Comparison of ENCODE assay signal across 8 cellular contexts in genomic region chr15:64356443-64357040, GRCh38. TPM values are rescaled to one million over a fixed set of nuclear protein-coding genes. Genes with fewer than 3 reads are reported as not detected.
DNase-seq lines count a peak whose midpoint lies in the region; ATAC-seq, FAIRE-seq and TF ChIP-seq lines count a peak whose summit lies in the region.

No MANE protein-coding gene starts in this region.

- CTCF ChIA-PET in Panc1 (lab: Charles Lee) (interaction anchor here (0.6 to 1.2 kb wide), 3 partner anchors 37 to 144 kb away, joined by 3 to 4 read pairs (median 3); no protein-coding TSS in a partner anchor), H1 (lab: Charles Lee; ENCODE audit: partially characterized antibody) (interaction anchor here (1.0 to 1.9 kb wide), 2 partner anchors 16 to 38 kb away, joined by 3 to 4 read pairs; no protein-coding TSS in a partner anchor), HEK293T (lab: Yijun Ruan, JAX) (interaction anchor here (0.8 to 1.4 kb wide), 2 partner anchors 134 to 146 kb away, joined by 3 to 4 read pairs; no protein-coding TSS in a partner anchor)

- H3K27ac ChIP-seq in Panc1 (ENCODE audit: low read length) (peak overlapping the region; percentile 92), H1 (ENCODE audit: low read depth, low read length) (no peak overlapping the region), muscle layer of duodenum (ENCODE audit: low read length) (peak overlapping the region; percentile 64)

- H3K4ac ChIP-seq in H1 (replicated peaks; ENCODE audit: insufficient read length, low read depth, low read length): no peak overlapping the region

- H4K8ac ChIP-seq in H1 (ENCODE audit: extremely low read depth, insufficient read depth, low read length): no peak overlapping the region

- H3K4me2 ChIP-seq in H1 (ENCODE audit: insufficient read depth in 1 of 2, low read depth in 2 of 2, low read length in 2 of 2): peak overlapping the region; percentile 79 to 90

- H3K18ac ChIP-seq in H1 (ENCODE audit: extremely low read depth, low read length): no peak overlapping the region

- DNase-seq in GM03348 (ENCODE audit: low spot score): peak; percentile 81
- no peak for DNase-seq in Panc1 (ENCODE audit: low read depth, low spot score)
- no peak for DNase-seq in H1 (ENCODE audit: low read depth in 1 of 2, low spot score in 2 of 2)
- DNase-seq in HEK293T (ENCODE audit: extremely low spot score): no peak

- H3K23ac ChIP-seq in H1 (ENCODE audit: insufficient read length): no peak overlapping the region

- intact Hi-C loops in Panc1 (cut with micrococcal nuclease; ENCODE audit: unreplicated experiment): loop anchor here (5.0 kb wide), 1 partner anchor 144 kb away; no protein-coding TSS in a partner anchor

- no TSS peak for BruUV-seq in Panc1 (replicated peaks; lab: Mats Ljungman, UMichigan)

- POLR2A ChIA-PET in Panc1 (lab: Charles Lee) (interaction anchor here (0.6 kb wide), 2 partner anchors 18 to 195 kb away, joined by 3 read pairs; no protein-coding TSS in a partner anchor), H1 (lab: Charles Lee; ENCODE audit: partially characterized antibody) (interaction anchor here (0.6 to 1.4 kb wide), 7 partner anchors 9 to 193 kb away, joined by 3 to 4 read pairs (median 3); partner anchors contain the start of gene PPIB), HEK293T (lab: Yijun Ruan, JAX) (no interaction called here)

- TF ChIP-seq CTCF in Panc1 (IDR thresholded peaks at IDR 0.05) (no peak), H1 (IDR thresholded peaks at IDR 0.05; ENCODE audit: control extremely low read depth in 1 of 3, insufficient read depth in 1 of 3, low read depth in 1 of 3, low read length in 3 of 3) (peak in 2 of 3 experiments; percentile 13 to 65; a peak in 2 of 4 replicates)

- no peak for FAIRE-seq in H1 (lab: Jason Lieb, UNC)

- H3K79me1 ChIP-seq in H1 (ENCODE audit: low read depth, low read length): no peaks in the 10 kb centered on the region

- no peak overlapping the region for H2BK120ac ChIP-seq in H1 (replicated peaks; ENCODE audit: low read depth, low read length)

- H2BK12ac ChIP-seq in H1 (ENCODE audit: low read depth, low read length): no peak overlapping the region

- H3K23me2 ChIP-seq in H1 (ENCODE audit: low read depth, low read length): peaks cover 2% of the 10 kb centered on the region; the same call in 1 of the 2 replicates

- H3K27me3 ChIP-seq in Panc1 (ENCODE audit: control insufficient read depth, insufficient read depth, low read length) (no peaks in the 10 kb centered on the region), H1 (replicated peaks in 1 of 4; ENCODE audit: control insufficient read depth in 3 of 4, extremely low read depth in 1 of 4, insufficient read depth in 3 of 4, low read length in 3 of 4) (no peaks in the 10 kb centered on the region), muscle layer of duodenum (ENCODE audit: low read depth, low read length) (no peaks in the 10 kb centered on the region)

- peak; percentile 18 for ATAC-seq in HG03108 (IDR thresholded peaks at IDR 0.05; ENCODE audit: unreplicated experiment)
- ATAC-seq in Panc1: peak; percentile 83
- ATAC-seq in GM21529 (IDR thresholded peaks at IDR 0.05; ENCODE audit: unreplicated experiment): no peak
- ATAC-seq in HG03520 (IDR thresholded peaks at IDR 0.05; ENCODE audit: unreplicated experiment): no peak

- no peak overlapping the region for H4K5ac ChIP-seq in H1 (ENCODE audit: insufficient read length, low read depth, low read length)

- H4K20me1 ChIP-seq in H1 (replicated peaks in 1 of 2; ENCODE audit: control insufficient read depth in 1 of 2, insufficient read depth in 2 of 2, low read length in 2 of 2): no peaks in the 10 kb centered on the region

- no peak overlapping the region for H3K14ac ChIP-seq in H1 (ENCODE audit: insufficient read length)

- no peak for TF ChIP-seq POLR2A in H1 (IDR thresholded peaks at IDR 0.05; ENCODE audit: control extremely low read depth in 1 of 2, low read depth in 2 of 2, low read length in 2 of 2)

- H2BK15ac ChIP-seq in H1 (ENCODE audit: low read length): no peak overlapping the region

- H3K56ac ChIP-seq in H1 (replicated peaks; ENCODE audit: insufficient read length, low read depth, low read length): no peak overlapping the region

- no peak overlapping the region for H2BK20ac ChIP-seq in H1 (ENCODE audit: low read length)

- no peaks in the 10 kb centered on the region for H3K36me3 ChIP-seq in Panc1 (ENCODE audit: control insufficient read depth, insufficient read depth, low read length)
- H3K36me3 ChIP-seq in H1 (ENCODE audit: control insufficient read depth in 2 of 4, insufficient read depth in 4 of 4, low read length in 3 of 4): peaks cover 0 to 8% (median 0%) of the 10 kb centered on the region in 4 experiments; a peak in 2 of 8 replicates
- H3K36me3 ChIP-seq in muscle layer of duodenum (ENCODE audit: control insufficient read depth in 1 of 2, insufficient read depth in 2 of 2, low read length in 2 of 2): no peaks in the 10 kb centered on the region

- peaks cover 0 to 30% of the 10 kb centered on the region in 2 experiments; a peak in 3 of 4 replicates for H3K79me2 ChIP-seq in H1 (ENCODE audit: control insufficient read depth in 1 of 2, insufficient read depth in 2 of 2, low read length in 2 of 2)

- in situ Hi-C loops in Panc1 (cut with HindIII; ENCODE audit: low pct_unique_long_range_greater_than_20kb, low sequenced_read_pairs): no loop called here

- H3K9me3 ChIP-seq in Panc1 (ENCODE audit: control insufficient read depth, insufficient read depth, low read depth, low read length) (no peaks in the 10 kb centered on the region), H1 (ENCODE audit: insufficient read depth in 2 of 2, low read depth in 1 of 2, low read length in 1 of 2) (no peaks in the 10 kb centered on the region), muscle layer of duodenum (ENCODE audit: control insufficient read depth in 1 of 2, low read length in 2 of 2) (no peaks in the 10 kb centered on the region)

- H3K4me1 ChIP-seq in Panc1 (ENCODE audit: control insufficient read depth, insufficient read depth, low read length): peaks cover 9% of the 10 kb centered on the region
- peaks cover 0 to 2% (median 0%) of the 10 kb centered on the region in 4 experiments; a peak in 2 of 7 replicates for H3K4me1 ChIP-seq in H1 (replicated peaks in 1 of 4; ENCODE audit: control insufficient read depth in 3 of 4, insufficient read depth in 4 of 4, low read length in 3 of 4)
- peaks cover 10 to 14% of the 10 kb centered on the region in 2 donors for H3K4me1 ChIP-seq in muscle layer of duodenum (ENCODE audit: control insufficient read depth in 1 of 2, insufficient read depth in 2 of 2, low read length in 2 of 2)

- H2BK5ac ChIP-seq in H1 (ENCODE audit: low read depth, low read length): 0 out of 2 replicates have a peak overlapping the region, but pooled peaks have one; percentile 66

- H3K4me3 ChIP-seq in Panc1 (ENCODE audit: low read depth in 2 of 2, low read length in 2 of 2) (peak overlapping the region; percentile 73 to 97), H1 (ENCODE audit: extremely low read depth in 1 of 4, insufficient read depth in 2 of 4, low read depth in 3 of 4, low read length in 4 of 4) (peak overlapping the region; percentile 68 to 95 (median 80)), muscle layer of duodenum (ENCODE audit: low read depth in 1 of 2, low read length in 2 of 2) (peak overlapping the region; percentile 68 to 94)

- peak overlapping the region in 2 of 4 experiments; percentile 8 to 33; a peak in 2 of 7 replicates for H3K9ac ChIP-seq in H1 (replicated peaks in 1 of 4; ENCODE audit: extremely low read depth in 1 of 4, low read depth in 3 of 4, low read length in 3 of 4)

- TF ChIP-seq EP300 in H1 (IDR thresholded peaks at IDR 0.05; ENCODE audit: borderline replicate concordance in 1 of 2, low read depth in 2 of 2, low read length in 2 of 2): no peak

- H2AK5ac ChIP-seq in H1 (ENCODE audit: low read depth, low read length): no peak overlapping the region

- no peak overlapping the region for H4K91ac ChIP-seq in H1 (replicated peaks; ENCODE audit: insufficient read length, low read length)

- peak overlapping the region; percentile 19; the same call in 1 of the 2 replicates for H2AFZ ChIP-seq in H1 (ENCODE audit: low read length)

- TF ChIP-seq RAD21 in H1 (IDR thresholded peaks at IDR 0.05 in 1 of 2, conservative IDR thresholded peaks at IDR 0.05 in 1 of 2; ENCODE audit: low read depth in 2 of 2, low read length in 2 of 2): peak; percentile 56 to 59

- 28% methylated on average over 13 of the region's 13 CpGs; no CpG with 5 or more reads in 1 of the 2 experiments for WGBS in H1 (ENCODE audit: extremely low coverage in 1 of 2, insufficient coverage in 1 of 2, insufficient read length in 1 of 2, insufficient replicate concordance in 2 of 2, low coverage in 1 of 2, low lambda C conversion rate in 2 of 2, missing lambda C conversion rate in 1 of 2), 2 experiments

RNA-seq across cellular contexts. Expression of gene CSNK1G1, which starts 0.6 kb away (rescaled TPM):
- 22.8 TPM for total RNA-seq in Panc1 (2021; ENCODE audit: unreplicated experiment)
- 9.5 TPM for polyA plus RNA-seq in Panc1 (2012; ENCODE audit: insufficient read length)
- total RNA-seq in H1 (2021; fragmentation: NEBNext Ultra II Directional; extraction: Animal tissue kit (Norgen Biotek cat#: 25700)): 12.9 and 13.5 TPM in 2 replicates
- 4.3 and 6.0 TPM in 2 replicates for polyA plus RNA-seq in H1 (2011; rRNA removed)
- polyA plus RNA-seq in H1 (2011; cell fraction: cytosol; rRNA removed): 5.6 TPM
- polyA plus RNA-seq in H1 (2011; cell fraction: nucleus; rRNA removed): 4.5 TPM
- polyA plus RNA-seq in H1 (2012, experiment 1 of 2): 5.9 to 9.9 TPM (median 8.6 TPM) in 4 replicates
- polyA plus RNA-seq in H1 (2012, experiment 2 of 2): 1.2 TPM
- polyA plus RNA-seq in H1 (2013, experiment 1 of 2): 5.7 TPM
- 6.1 TPM for polyA plus RNA-seq in H1 (2013, experiment 2 of 2)
- polyA minus RNA-seq in H1 (2011; rRNA and poly(A)+ RNA removed): 39.4 and 44.4 TPM in 2 replicates
- polyA minus RNA-seq in H1 (2011; cell fraction: cytosol; rRNA and poly(A)+ RNA removed): 13.8 TPM
- 47.9 TPM for polyA minus RNA-seq in H1 (2011; cell fraction: nucleus; rRNA and poly(A)+ RNA removed)

RNA-seq across cellular contexts. Expression of gene PCLAF, which starts 24.7 kb away (rescaled TPM):
- 97.8 TPM for total RNA-seq in Panc1 (2021; ENCODE audit: unreplicated experiment)
- polyA plus RNA-seq in Panc1 (2012; ENCODE audit: insufficient read length): 42.4 TPM
- 65.7 and 76.2 TPM in 2 replicates for total RNA-seq in H1 (2021; fragmentation: NEBNext Ultra II Directional; extraction: Animal tissue kit (Norgen Biotek cat#: 25700))
- 39.1 and 124 TPM in 2 replicates for polyA plus RNA-seq in H1 (2011; rRNA removed)
- polyA plus RNA-seq in H1 (2011; cell fraction: cytosol; rRNA removed): 133 TPM
- polyA plus RNA-seq in H1 (2011; cell fraction: nucleus; rRNA removed): 167 TPM
- polyA plus RNA-seq in H1 (2012, experiment 1 of 2): 69.2 to 206 TPM (median 107 TPM) in 4 replicates
- polyA plus RNA-seq in H1 (2012, experiment 2 of 2): 45.1 TPM
- polyA plus RNA-seq in H1 (2013, experiment 1 of 2): 52.6 TPM
- polyA plus RNA-seq in H1 (2013, experiment 2 of 2): 50.7 TPM
- polyA minus RNA-seq in H1 (2011; rRNA and poly(A)+ RNA removed): 114 and 182 TPM in 2 replicates
- polyA minus RNA-seq in H1 (2011; cell fraction: cytosol; rRNA and poly(A)+ RNA removed): 9.8 TPM
- 35.9 TPM for polyA minus RNA-seq in H1 (2011; cell fraction: nucleus; rRNA and poly(A)+ RNA removed)

RNA-seq across cellular contexts. Expression of gene TRIP4, which starts 31.1 kb away (rescaled TPM):
- 42.8 TPM for total RNA-seq in Panc1 (2021; ENCODE audit: unreplicated experiment)
- polyA plus RNA-seq in Panc1 (2012; ENCODE audit: insufficient read length): 32.3 TPM
- total RNA-seq in H1 (2021; fragmentation: NEBNext Ultra II Directional; extraction: Animal tissue kit (Norgen Biotek cat#: 25700)): 14.4 and 18.9 TPM in 2 replicates
- polyA plus RNA-seq in H1 (2011; rRNA removed): 3.9 and 6.2 TPM in 2 replicates
- polyA plus RNA-seq in H1 (2011; cell fraction: cytosol; rRNA removed): 9.4 TPM
- 5.0 TPM for polyA plus RNA-seq in H1 (2011; cell fraction: nucleus; rRNA removed)
- 12.3 to 18.3 TPM (median 14.1 TPM) in 4 replicates for polyA plus RNA-seq in H1 (2012, experiment 1 of 2)
- 2.2 TPM for polyA plus RNA-seq in H1 (2012, experiment 2 of 2)
- polyA plus RNA-seq in H1 (2013, experiment 1 of 2): 21.4 TPM
- 22.5 TPM for polyA plus RNA-seq in H1 (2013, experiment 2 of 2)
- polyA minus RNA-seq in H1 (2011; rRNA and poly(A)+ RNA removed): 11.7 and 15.2 TPM in 2 replicates
- 5.9 TPM for polyA minus RNA-seq in H1 (2011; cell fraction: cytosol; rRNA and poly(A)+ RNA removed)
- 15.4 TPM for polyA minus RNA-seq in H1 (2011; cell fraction: nucleus; rRNA and poly(A)+ RNA removed)

Comparison
In these comparisons a context has a peak if more than half of its experiments do, and no peak if none do; other contexts are left out.
1. ATAC-seq: peak in HG03108 (single experiment) and Panc1 (single experiment); none in GM21529 (single experiment) and HG03520 (single experiment).
2. Peak in every context shown above with its lines, with median percentiles within 50 percentile points of each other: H3K4me3 ChIP-seq.